Comparison of ENCODE assay signal across 1 cellular context in the genomic region with DNA sequence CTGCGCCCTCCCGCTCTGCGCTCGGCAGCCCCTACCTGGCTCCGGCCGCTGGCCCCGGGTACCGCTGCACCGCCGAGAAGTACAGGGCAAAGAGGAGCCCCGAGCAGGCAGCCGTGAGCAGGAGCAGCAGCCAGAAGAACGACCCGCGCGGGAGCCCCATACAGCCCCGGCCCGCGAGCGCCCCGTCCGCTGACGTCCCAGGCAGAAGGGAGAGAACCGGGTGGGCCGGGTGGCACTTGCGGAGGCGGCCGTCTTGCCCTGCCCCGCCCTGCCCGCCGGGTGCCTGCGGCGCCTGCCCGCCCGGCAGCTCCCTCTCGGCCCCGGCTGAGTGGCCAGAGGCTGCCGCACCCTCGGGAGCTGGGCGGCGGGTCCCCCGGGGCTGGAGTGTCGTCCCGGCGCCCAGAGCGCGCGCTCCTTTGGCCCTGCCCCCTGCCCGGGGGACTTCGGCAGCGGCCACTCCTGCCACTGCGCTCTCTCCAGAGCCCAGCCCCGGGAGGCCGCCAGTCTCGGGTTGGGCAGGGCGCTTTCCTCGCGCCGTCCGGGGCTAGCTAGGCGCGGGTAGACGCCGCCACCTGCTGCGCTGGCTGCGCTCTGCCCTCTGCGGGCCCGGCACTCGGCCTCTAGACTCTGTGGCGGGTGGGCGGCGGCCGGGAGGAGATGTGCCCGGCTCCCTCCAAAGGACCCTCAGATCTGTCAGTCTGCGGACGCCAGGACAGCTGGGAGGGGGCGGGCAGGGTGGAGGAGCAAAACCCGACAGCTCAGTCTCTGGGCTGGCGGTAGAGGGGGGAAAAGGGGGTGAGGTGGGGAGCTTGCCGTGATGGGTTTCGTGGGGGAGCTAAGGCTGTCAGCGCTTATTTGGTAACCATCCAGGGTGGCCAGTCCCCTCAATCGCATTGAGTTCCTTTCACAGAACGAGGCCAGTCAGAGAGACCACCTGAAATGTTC.
A peak's percentile ranks its signal among the peaks of the same experiment; 100 is the strongest.
TF ChIP-seq lines count a peak whose summit lies in the region.

A gene (minus strand): TSS at position 212 of the 945 bp plus-strand sequence. CDS start 52 bp downstream, at position 160.

TF ChIP-seq in HepG2, 621 proteins besides CTCF, POLR2A, EP300 and RAD21 (continued from another document):
- TF ChIP-seq, protein P1, sequence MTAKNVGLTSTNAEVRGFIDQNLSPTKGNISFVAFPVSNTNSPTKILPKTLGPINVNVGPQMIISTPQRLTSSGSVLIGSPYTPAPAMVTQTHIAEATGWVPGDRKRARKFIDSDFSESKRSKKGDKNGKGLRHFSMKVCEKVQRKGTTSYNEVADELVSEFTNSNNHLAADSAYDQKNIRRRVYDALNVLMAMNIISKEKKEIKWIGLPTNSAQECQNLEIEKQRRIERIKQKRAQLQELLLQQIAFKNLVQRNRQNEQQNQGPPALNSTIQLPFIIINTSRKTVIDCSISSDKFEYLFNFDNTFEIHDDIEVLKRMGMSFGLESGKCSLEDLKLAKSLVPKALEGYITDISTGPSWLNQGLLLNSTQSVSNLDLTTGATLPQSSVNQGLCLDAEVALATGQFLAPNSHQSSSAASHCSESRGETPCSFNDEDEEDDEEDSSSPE (CRISPR knock-in tag; IDR thresholded peaks at IDR 0.05) = peak; percentile 42; the same call in 1 of the 2 replicates
- TF ChIP-seq, protein P2, sequence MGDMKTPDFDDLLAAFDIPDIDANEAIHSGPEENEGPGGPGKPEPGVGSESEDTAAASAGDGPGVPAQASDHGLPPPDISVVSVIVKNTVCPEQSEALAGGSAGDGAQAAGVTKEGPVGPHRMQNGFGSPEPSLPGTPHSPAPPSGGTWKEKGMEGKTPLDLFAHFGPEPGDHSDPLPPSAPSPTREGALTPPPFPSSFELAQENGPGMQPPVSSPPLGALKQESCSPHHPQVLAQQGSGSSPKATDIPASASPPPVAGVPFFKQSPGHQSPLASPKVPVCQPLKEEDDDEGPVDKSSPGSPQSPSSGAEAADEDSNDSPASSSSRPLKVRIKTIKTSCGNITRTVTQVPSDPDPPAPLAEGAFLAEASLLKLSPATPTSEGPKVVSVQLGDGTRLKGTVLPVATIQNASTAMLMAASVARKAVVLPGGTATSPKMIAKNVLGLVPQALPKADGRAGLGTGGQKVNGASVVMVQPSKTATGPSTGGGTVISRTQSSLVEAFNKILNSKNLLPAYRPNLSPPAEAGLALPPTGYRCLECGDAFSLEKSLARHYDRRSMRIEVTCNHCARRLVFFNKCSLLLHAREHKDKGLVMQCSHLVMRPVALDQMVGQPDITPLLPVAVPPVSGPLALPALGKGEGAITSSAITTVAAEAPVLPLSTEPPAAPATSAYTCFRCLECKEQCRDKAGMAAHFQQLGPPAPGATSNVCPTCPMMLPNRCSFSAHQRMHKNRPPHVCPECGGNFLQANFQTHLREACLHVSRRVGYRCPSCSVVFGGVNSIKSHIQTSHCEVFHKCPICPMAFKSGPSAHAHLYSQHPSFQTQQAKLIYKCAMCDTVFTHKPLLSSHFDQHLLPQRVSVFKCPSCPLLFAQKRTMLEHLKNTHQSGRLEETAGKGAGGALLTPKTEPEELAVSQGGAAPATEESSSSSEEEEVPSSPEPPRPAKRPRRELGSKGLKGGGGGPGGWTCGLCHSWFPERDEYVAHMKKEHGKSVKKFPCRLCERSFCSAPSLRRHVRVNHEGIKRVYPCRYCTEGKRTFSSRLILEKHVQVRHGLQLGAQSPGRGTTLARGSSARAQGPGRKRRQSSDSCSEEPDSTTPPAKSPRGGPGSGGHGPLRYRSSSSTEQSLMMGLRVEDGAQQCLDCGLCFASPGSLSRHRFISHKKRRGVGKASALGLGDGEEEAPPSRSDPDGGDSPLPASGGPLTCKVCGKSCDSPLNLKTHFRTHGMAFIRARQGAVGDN (CRISPR knock-in tag; IDR thresholded peaks at IDR 0.05) = peak; percentile 73
- TF ChIP-seq ZNF619 (CRISPR knock-in tag; IDR thresholded peaks at IDR 0.05) (peak; percentile 71; the same call in 1 of the 2 replicates), ZNF773 (CRISPR knock-in tag; IDR thresholded peaks at IDR 0.05; ENCODE audit: borderline replicate concordance) (no peak), ZSCAN25 (CRISPR knock-in tag; IDR thresholded peaks at IDR 0.05) (0 out of 2 replicates have a peak, but pooled peaks have one; percentile 40), ZNF205 (CRISPR knock-in tag; IDR thresholded peaks at IDR 0.05) (0 out of 2 replicates have a peak, but pooled peaks have one; percentile 57), YY1 (IDR thresholded peaks at IDR 0.05; ENCODE audit: insufficient read depth, insufficient replicate concordance, low read depth, low read length) (peak; percentile 57), KLF12 (CRISPR knock-in tag; IDR thresholded peaks at IDR 0.05; ENCODE audit: borderline replicate concordance) (peak; percentile 74; the same call in 1 of the 2 replicates), ZNF331 (CRISPR knock-in tag; IDR thresholded peaks at IDR 0.05) (peak; percentile 51; the same call in 1 of the 2 replicates), RCOR2 (CRISPR knock-in tag; IDR thresholded peaks at IDR 0.05) (no peak), TSC22D2 (CRISPR knock-in tag; IDR thresholded peaks at IDR 0.05; ENCODE audit: borderline replicate concordance) (peak; percentile 88; the same call in 1 of the 2 replicates), KDM4B (CRISPR knock-in tag; IDR thresholded peaks at IDR 0.05) (peak; percentile 41; the same call in 1 of the 2 replicates), KAT7 (CRISPR knock-in tag; IDR thresholded peaks at IDR 0.05; ENCODE audit: borderline replicate concordance) (0 out of 2 replicates have a peak, but pooled peaks have one; percentile 58), SNAI1 (CRISPR knock-in tag; IDR thresholded peaks at IDR 0.05; ENCODE audit: borderline replicate concordance) (no peak), ZBTB7B (CRISPR knock-in tag; IDR thresholded peaks at IDR 0.05) (peak; percentile 61; the same call in 1 of the 2 replicates), ZNF782 (CRISPR knock-in tag; IDR thresholded peaks at IDR 0.05; ENCODE audit: borderline replicate concordance) (0 out of 2 replicates have a peak, but pooled peaks have one; percentile 55), MYC (CRISPR knock-in tag; IDR thresholded peaks at IDR 0.05; ENCODE audit: borderline replicate concordance) (peak; percentile 44; the same call in 1 of the 2 replicates), NKX3-1 (CRISPR knock-in tag; IDR thresholded peaks at IDR 0.05) (no peak), BCL6 (CRISPR knock-in tag; IDR thresholded peaks at IDR 0.05) (peak; percentile 68; the same call in 1 of the 2 replicates)
- TF ChIP-seq, protein P3, sequence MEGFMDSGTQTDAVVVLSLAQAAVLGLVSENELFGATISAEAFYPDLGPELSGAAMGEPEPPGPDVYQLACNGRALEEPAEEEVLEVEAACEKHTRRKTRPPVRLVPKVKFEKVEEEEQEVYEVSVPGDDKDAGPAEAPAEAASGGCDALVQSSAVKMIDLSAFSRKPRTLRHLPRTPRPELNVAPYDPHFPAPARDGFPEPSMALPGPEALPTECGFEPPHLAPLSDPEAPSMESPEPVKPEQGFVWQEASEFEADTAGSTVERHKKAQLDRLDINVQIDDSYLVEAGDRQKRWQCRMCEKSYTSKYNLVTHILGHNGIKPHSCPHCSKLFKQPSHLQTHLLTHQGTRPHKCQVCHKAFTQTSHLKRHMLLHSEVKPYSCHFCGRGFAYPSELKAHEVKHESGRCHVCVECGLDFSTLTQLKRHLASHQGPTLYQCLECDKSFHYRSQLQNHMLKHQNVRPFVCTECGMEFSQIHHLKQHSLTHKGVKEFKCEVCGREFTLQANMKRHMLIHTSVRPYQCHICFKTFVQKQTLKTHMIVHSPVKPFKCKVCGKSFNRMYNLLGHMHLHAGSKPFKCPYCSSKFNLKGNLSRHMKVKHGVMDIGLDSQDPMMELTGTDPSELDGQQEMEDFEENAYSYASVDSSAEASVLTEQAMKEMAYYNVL (CRISPR knock-in tag; IDR thresholded peaks at IDR 0.05; ENCODE audit: borderline replicate concordance) = 0 out of 2 replicates have a peak, but pooled peaks have one; percentile 60
- TF ChIP-seq, protein P4, sequence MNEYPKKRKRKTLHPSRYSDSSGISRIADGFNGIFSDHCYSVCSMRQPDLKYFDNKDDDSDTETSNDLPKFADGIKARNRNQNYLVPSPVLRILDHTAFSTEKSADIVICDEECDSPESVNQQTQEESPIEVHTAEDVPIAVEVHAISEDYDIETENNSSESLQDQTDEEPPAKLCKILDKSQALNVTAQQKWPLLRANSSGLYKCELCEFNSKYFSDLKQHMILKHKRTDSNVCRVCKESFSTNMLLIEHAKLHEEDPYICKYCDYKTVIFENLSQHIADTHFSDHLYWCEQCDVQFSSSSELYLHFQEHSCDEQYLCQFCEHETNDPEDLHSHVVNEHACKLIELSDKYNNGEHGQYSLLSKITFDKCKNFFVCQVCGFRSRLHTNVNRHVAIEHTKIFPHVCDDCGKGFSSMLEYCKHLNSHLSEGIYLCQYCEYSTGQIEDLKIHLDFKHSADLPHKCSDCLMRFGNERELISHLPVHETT (CRISPR knock-in tag; conservative IDR thresholded peaks at IDR 0.05) = 0 out of 2 replicates have a peak, but pooled peaks have one; percentile 52
- TF ChIP-seq, protein P5, sequence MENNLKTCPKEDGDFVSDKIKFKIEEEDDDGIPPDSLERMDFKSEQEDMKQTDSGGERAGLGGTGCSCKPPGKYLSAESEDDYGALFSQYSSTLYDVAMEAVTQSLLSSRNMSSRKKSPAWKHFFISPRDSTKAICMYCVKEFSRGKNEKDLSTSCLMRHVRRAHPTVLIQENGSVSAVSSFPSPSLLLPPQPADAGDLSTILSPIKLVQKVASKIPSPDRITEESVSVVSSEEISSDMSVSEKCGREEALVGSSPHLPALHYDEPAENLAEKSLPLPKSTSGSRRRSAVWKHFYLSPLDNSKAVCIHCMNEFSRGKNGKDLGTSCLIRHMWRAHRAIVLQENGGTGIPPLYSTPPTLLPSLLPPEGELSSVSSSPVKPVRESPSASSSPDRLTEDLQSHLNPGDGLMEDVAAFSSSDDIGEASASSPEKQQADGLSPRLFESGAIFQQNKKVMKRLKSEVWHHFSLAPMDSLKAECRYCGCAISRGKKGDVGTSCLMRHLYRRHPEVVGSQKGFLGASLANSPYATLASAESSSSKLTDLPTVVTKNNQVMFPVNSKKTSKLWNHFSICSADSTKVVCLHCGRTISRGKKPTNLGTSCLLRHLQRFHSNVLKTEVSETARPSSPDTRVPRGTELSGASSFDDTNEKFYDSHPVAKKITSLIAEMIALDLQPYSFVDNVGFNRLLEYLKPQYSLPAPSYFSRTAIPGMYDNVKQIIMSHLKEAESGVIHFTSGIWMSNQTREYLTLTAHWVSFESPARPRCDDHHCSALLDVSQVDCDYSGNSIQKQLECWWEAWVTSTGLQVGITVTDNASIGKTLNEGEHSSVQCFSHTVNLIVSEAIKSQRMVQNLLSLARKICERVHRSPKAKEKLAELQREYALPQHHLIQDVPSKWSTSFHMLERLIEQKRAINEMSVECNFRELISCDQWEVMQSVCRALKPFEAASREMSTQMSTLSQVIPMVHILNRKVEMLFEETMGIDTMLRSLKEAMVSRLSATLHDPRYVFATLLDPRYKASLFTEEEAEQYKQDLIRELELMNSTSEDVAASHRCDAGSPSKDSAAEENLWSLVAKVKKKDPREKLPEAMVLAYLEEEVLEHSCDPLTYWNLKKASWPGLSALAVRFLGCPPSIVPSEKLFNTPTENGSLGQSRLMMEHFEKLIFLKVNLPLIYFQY (CRISPR knock-in tag; IDR thresholded peaks at IDR 0.05; ENCODE audit: borderline replicate concordance) = peak; percentile 72; the same call in 1 of the 2 replicates
- TF ChIP-seq, protein P6, sequence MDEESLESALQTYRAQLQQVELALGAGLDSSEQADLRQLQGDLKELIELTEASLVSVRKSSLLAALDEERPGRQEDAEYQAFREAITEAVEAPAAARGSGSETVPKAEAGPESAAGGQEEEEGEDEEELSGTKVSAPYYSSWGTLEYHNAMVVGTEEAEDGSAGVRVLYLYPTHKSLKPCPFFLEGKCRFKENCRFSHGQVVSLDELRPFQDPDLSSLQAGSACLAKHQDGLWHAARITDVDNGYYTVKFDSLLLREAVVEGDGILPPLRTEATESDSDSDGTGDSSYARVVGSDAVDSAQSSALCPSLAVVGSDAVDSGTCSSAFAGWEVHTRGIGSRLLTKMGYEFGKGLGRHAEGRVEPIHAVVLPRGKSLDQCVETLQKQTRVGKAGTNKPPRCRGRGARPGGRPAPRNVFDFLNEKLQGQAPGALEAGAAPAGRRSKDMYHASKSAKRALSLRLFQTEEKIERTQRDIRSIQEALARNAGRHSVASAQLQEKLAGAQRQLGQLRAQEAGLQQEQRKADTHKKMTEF (CRISPR knock-in tag; IDR thresholded peaks at IDR 0.05) = peak; percentile 50; the same call in 1 of the 2 replicates
- TF ChIP-seq, protein P7, sequence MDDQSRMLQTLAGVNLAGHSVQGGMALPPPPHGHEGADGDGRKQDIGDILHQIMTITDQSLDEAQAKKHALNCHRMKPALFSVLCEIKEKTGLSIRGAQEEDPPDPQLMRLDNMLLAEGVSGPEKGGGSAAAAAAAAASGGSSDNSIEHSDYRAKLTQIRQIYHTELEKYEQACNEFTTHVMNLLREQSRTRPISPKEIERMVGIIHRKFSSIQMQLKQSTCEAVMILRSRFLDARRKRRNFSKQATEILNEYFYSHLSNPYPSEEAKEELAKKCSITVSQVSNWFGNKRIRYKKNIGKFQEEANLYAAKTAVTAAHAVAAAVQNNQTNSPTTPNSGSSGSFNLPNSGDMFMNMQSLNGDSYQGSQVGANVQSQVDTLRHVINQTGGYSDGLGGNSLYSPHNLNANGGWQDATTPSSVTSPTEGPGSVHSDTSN (CRISPR knock-in tag; IDR thresholded peaks at IDR 0.05; ENCODE audit: borderline replicate concordance) = no peak
- TF ChIP-seq, protein P8, sequence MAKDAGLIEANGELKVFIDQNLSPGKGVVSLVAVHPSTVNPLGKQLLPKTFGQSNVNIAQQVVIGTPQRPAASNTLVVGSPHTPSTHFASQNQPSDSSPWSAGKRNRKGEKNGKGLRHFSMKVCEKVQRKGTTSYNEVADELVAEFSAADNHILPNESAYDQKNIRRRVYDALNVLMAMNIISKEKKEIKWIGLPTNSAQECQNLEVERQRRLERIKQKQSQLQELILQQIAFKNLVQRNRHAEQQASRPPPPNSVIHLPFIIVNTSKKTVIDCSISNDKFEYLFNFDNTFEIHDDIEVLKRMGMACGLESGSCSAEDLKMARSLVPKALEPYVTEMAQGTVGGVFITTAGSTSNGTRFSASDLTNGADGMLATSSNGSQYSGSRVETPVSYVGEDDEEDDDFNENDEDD (CRISPR knock-in tag; IDR thresholded peaks at IDR 0.05; ENCODE audit: borderline replicate concordance) = peak; percentile 55; the same call in 1 of the 2 replicates
- TF ChIP-seq, protein P9, sequence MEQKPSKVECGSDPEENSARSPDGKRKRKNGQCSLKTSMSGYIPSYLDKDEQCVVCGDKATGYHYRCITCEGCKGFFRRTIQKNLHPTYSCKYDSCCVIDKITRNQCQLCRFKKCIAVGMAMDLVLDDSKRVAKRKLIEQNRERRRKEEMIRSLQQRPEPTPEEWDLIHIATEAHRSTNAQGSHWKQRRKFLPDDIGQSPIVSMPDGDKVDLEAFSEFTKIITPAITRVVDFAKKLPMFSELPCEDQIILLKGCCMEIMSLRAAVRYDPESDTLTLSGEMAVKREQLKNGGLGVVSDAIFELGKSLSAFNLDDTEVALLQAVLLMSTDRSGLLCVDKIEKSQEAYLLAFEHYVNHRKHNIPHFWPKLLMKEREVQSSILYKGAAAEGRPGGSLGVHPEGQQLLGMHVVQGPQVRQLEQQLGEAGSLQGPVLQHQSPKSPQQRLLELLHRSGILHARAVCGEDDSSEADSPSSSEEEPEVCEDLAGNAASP (CRISPR knock-in tag; IDR thresholded peaks at IDR 0.05; ENCODE audit: borderline replicate concordance) = peak; percentile 62; the same call in 1 of the 2 replicates
- TF ChIP-seq, protein P10, sequence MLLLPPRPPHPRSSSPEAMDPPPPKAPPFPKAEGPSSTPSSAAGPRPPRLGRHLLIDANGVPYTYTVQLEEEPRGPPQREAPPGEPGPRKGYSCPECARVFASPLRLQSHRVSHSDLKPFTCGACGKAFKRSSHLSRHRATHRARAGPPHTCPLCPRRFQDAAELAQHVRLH (CRISPR knock-in tag; IDR thresholded peaks at IDR 0.05; ENCODE audit: borderline replicate concordance, low read depth) = peak; percentile 52; the same call in 1 of the 2 replicates
